In genomic region chr19:10768369-10768768, GRCh38 we compare ENCODE assay signal across 18 cellular contexts. TPM values are rescaled to one million over a fixed set of nuclear protein-coding genes. Genes with fewer than 3 reads are reported as not detected.
DNase-seq lines count a peak whose midpoint lies in the region; ATAC-seq and TF ChIP-seq lines count a peak whose summit lies in the region.
"Had no signal": no experiment of that assay in that cellular context is flagged by ENCODE, and none has a peak within 500 bp of the region (broad histone marks: within the 10 kb centered on the region; RNA-seq: fewer than 3 reads in every experiment).

No MANE protein-coding gene starts in this region.

- peak overlapping the region; percentile 7 to 70 for H3K27ac Mint-ChIP-seq in activated naive CD4-positive, alpha-beta T cell treated with anti-CD3 and anti-CD28 coated beads, Interleukin-2, amount 50 U/mL, for 72 hours
- H3K27ac Mint-ChIP-seq: stimulated activated naive CD8-positive, alpha-beta T cell treated with anti-CD3 and anti-CD28 coated beads, Interleukin-15, Interleukin-2, amounts not matched to agents 100 ng/mL and 50 ng/mL, for 24 hours had no signal

- no peak overlapping the region for H3K4me3 ChIP-seq in lower lobe of right lung
- H3K4me3 ChIP-seq: hepatocyte, PC-9, vagina had no signal

- ATAC-seq in activated naive CD4-positive, alpha-beta T cell treated with anti-CD3 and anti-CD28 coated beads, Interleukin-2, amount 50 U/mL, for 72 hours: no peak
- ATAC-seq in lower lobe of right lung: no peak

- no peaks in the 10 kb centered on the region for H3K27me3 ChIP-seq in lower lobe of right lung (ENCODE audit: low read depth)
- H3K27me3 ChIP-seq: hepatocyte, vagina had no signal

- H3K9me3 Mint-ChIP-seq in activated naive CD4-positive, alpha-beta T cell treated with anti-CD3 and anti-CD28 coated beads, Interleukin-2, amount 50 U/mL, for 72 hours: no peaks in the 10 kb centered on the region
- H3K9me3 Mint-ChIP-seq: stimulated activated naive CD8-positive, alpha-beta T cell treated with anti-CD3 and anti-CD28 coated beads, Interleukin-15, Interleukin-2, amounts not matched to agents 100 ng/mL and 50 ng/mL, for 24 hours had no signal

- H3K36me3 Mint-ChIP-seq in activated naive CD4-positive, alpha-beta T cell treated with anti-CD3 and anti-CD28 coated beads, Interleukin-2, amount 50 U/mL, for 72 hours: peaks cover 0 to 5% of the 10 kb centered on the region in 2 donors

- H3K9me3 ChIP-seq in lower lobe of right lung: no peaks in the 10 kb centered on the region
- H3K9me3 ChIP-seq: vagina had no signal

- H3K4me1 ChIP-seq in lower lobe of right lung: peaks cover 70% of the 10 kb centered on the region

- intact Hi-C loops in lower lobe of right lung (cut with DNase I): no loop called here

- no peak for TF ChIP-seq CTCF in lower lobe of right lung (IDR thresholded peaks at IDR 0.05)

- no peak for DNase-seq in activated naive CD4-positive, alpha-beta T cell treated with anti-CD3 and anti-CD28 coated beads, Interleukin-2, amount 50 U/mL, for 72 hours (ENCODE audit: low spot score in 2 of 2)
- DNase-seq in activated naive CD4-positive, alpha-beta T cell treated with anti-CD3 and anti-CD28 coated beads, Interleukin-2, amount 50 U/mL, for 16 hours: no peak
- DNase-seq in lower lobe of right lung (no peak), pons (ENCODE audit: low spot score) (no peak), NCI-H446 treated with DMSO at 0.1 percent for 48 hours (lab: John Stamatoyannopoulos, UW) (no peak), DMS53 treated with DMSO at 0.1 percent for 48 hours (lab: John Stamatoyannopoulos, UW; ENCODE audit: unreplicated experiment) (no peak)
- DNase-seq: activated gamma-delta T cell treated with Interleukin-2 at 50 U/mL for 16 hours; effector memory CD4-positive, alpha-beta T cell; GF-D8; GOT3; NCI-H2081 treated with DMSO at 0.1 percent for 48 hours; NCI-H526; PC-9 had no signal

- peaks cover 26% of the 10 kb centered on the region for H3K36me3 ChIP-seq in lower lobe of right lung

- H3K27ac ChIP-seq in angular gyrus (ENCODE audit: low read depth, low read length): peak overlapping the region; percentile 67
- peak overlapping the region; percentile 58 for H3K27ac ChIP-seq in lower lobe of right lung
- H3K27ac ChIP-seq in temporal lobe (ENCODE audit: low read depth, low read length): peak overlapping the region; percentile 79
- H3K27ac ChIP-seq: PC-9 had no signal

RNA-seq across cellular contexts. Expression of gene DNM2, which starts 50.5 kb away (rescaled TPM):
- 100 to 1,000 TPM; 191 to 219 TPM for total RNA-seq in activated naive CD4-positive, alpha-beta T cell treated with anti-CD3 and anti-CD28 coated beads, Interleukin-2, amount 50 U/mL, for 72 hours
- total RNA-seq in lower lobe of right lung (282 TPM), temporal lobe (32.5 TPM)
